Comparison of ENCODE assay signal across 20 cellular contexts in the genomic region with DNA sequence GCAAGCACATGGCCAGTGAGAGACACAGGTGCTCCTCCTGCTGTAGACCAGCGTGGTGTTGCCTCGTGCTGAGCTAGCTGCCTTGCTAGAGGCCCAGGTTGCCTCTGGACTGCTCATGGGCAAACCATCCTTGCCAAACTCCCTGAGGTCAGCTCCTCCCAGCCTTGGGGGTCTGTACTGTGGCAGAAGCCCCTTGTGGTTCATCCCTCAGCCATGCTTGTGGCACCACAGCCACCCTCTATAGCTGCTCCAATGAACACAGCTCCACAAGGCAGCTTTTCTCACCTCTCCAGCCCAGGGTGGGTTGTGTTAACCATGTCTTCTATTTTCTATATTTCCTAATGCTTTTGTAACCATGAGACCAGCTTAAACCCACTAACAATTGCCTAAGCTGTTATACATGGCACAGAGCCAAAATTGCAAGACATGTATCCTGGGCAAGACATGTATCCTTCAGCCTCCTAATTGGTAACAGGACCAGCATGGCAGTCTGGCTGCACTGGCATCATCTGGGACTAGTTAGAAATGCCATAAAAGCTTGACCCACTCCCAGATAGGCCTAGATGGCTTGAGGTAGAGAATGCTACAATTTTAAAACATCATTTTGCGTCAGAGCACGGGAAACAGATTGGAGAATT.
A peak's percentile ranks its signal among the peaks of the same experiment; 100 is the strongest.
DNase-seq lines count a peak whose midpoint lies in the region; ATAC-seq and TF ChIP-seq lines count a peak whose summit lies in the region.
"Had no signal": no experiment of that assay in that cellular context is flagged by ENCODE, and none has a peak within 500 bp of the region (broad histone marks: within the 10 kb centered on the region; RNA-seq: fewer than 3 reads in every experiment).

No MANE protein-coding gene starts in this region.

- POLR2A ChIA-PET in WTC11 (lab: Charles Lee), result no interaction called here

- ATAC-seq in GM18498 (IDR thresholded peaks at IDR 0.05; ENCODE audit: unreplicated experiment) (no peak), WTC11 (no peak)
- ATAC-seq: activated CD8-positive, alpha-beta memory T cell treated with anti-CD3 and anti-CD28 coated beads, Interleukin-2, amount 10 ng/mL, durations not matched to agents 7 days and 5 days; foreskin keratinocyte; mucosa of descending colon; Panc1 had no signal

- TF ChIP-seq RAD21 in Ishikawa (IDR thresholded peaks at IDR 0.05; ENCODE audit: low read depth), result no peak

- H3K4me3 Mint-ChIP-seq in progenitor cell of endocrine pancreas (ENCODE audit: low read depth), result no peak overlapping the region
- H3K4me3 Mint-ChIP-seq in WTC11, result no peak overlapping the region
- H3K4me3 Mint-ChIP-seq: activated CD8-positive, alpha-beta memory T cell treated with anti-CD3 and anti-CD28 coated beads, Interleukin-2, amount 10 ng/mL, durations not matched to agents 7 days and 5 days had no signal

- in situ Hi-C loops in KBM-7 (cut with MboI; ENCODE audit: low pct_unique_long_range_greater_than_20kb, low sequenced_read_pairs), result no loop called here

- H3K27me3 Mint-ChIP-seq in progenitor cell of endocrine pancreas, result no peaks in the 10 kb centered on the region
- H3K27me3 Mint-ChIP-seq in WTC11 (ENCODE audit: low read depth), result no peaks in the 10 kb centered on the region

- H3K4me3 ChIP-seq in choroid plexus epithelial cell (ENCODE audit: low read depth, low read length), result no peak overlapping the region
- H3K4me3 ChIP-seq: BLaER1, cardiac muscle cell, mucosa of descending colon, tibial artery had no signal

- H3K36me3 Mint-ChIP-seq in progenitor cell of endocrine pancreas (ENCODE audit: insufficient read depth) (no peaks in the 10 kb centered on the region), WTC11 (no peaks in the 10 kb centered on the region)
- H3K36me3 Mint-ChIP-seq: activated CD8-positive, alpha-beta memory T cell treated with anti-CD3 and anti-CD28 coated beads, Interleukin-2, amount 10 ng/mL, durations not matched to agents 7 days and 5 days had no signal

- TF ChIP-seq EP300 in Ishikawa (IDR thresholded peaks at IDR 0.05; ENCODE audit: borderline replicate concordance), result no peak

- H3K9me3 Mint-ChIP-seq in progenitor cell of endocrine pancreas (ENCODE audit: low read depth), result no peaks in the 10 kb centered on the region
- H3K9me3 Mint-ChIP-seq in WTC11, result peaks cover 14% of the 10 kb centered on the region

- TF ChIP-seq CTCF in choroid plexus epithelial cell (conservative IDR thresholded peaks at IDR 0.05; ENCODE audit: low read depth, low read length) (no peak), progenitor cell of endocrine pancreas (IDR thresholded peaks at IDR 0.05; ENCODE audit: unreplicated experiment) (no peak), WTC11 (IDR thresholded peaks at IDR 0.05) (no peak)

- CTCF ChIA-PET in WTC11 (lab: Charles Lee), result no interaction called here

- H3K4me1 Mint-ChIP-seq in progenitor cell of endocrine pancreas (ENCODE audit: low read depth), result no peaks in the 10 kb centered on the region
- peaks cover 9% of the 10 kb centered on the region for H3K4me1 Mint-ChIP-seq in WTC11
- H3K4me1 Mint-ChIP-seq: activated CD8-positive, alpha-beta memory T cell treated with anti-CD3 and anti-CD28 coated beads, Interleukin-2, amount 10 ng/mL, durations not matched to agents 7 days and 5 days had no signal

- DNase-seq in EL (peak; percentile 18), choroid plexus epithelial cell (ENCODE audit: low read depth) (peak; percentile 64), islet precursor cell (peak; percentile 22), KBM-7 (no peak), progenitor cell of endocrine pancreas (ENCODE audit: low spot score, unreplicated experiment) (no peak), WTC11 (ENCODE audit: low spot score) (no peak)
- DNase-seq: activated CD8-positive, alpha-beta memory T cell treated with anti-CD3 and anti-CD28 coated beads, Interleukin-2, amount 10 ng/mL, durations not matched to agents 7 days and 5 days; effector CD8-positive, alpha-beta T cell; foreskin keratinocyte; mucosa of descending colon; NCI-H1930; NCI-H526; retina; stimulated activated naive CD4-positive, alpha-beta T cell; tibial artery had no signal

- H3K27ac Mint-ChIP-seq in progenitor cell of endocrine pancreas, result no peak overlapping the region
- H3K27ac Mint-ChIP-seq in WTC11, result no peak overlapping the region
- H3K27ac Mint-ChIP-seq: activated CD8-positive, alpha-beta memory T cell treated with anti-CD3 and anti-CD28 coated beads, Interleukin-2, amount 10 ng/mL, durations not matched to agents 7 days and 5 days had no signal

TF ChIP-seq in Ishikawa, 13 proteins besides CTCF, POLR2A, EP300 and RAD21:
- TF ChIP-seq FOXM1 (IDR thresholded peaks at IDR 0.05; ENCODE audit: borderline replicate concordance, low read depth), result no peak
- TF ChIP-seq CEBPB (IDR thresholded peaks at IDR 0.05), result no peak
- peak; percentile 50; the same call in 1 of the 2 replicates for TF ChIP-seq NFIC (IDR thresholded peaks at IDR 0.05)
- no peak for TF ChIP-seq YY1 (IDR thresholded peaks at IDR 0.05; ENCODE audit: low read depth)

TF ChIP-seq in WTC11, 78 proteins besides CTCF, POLR2A, EP300 and RAD21:
- TF ChIP-seq CREB1 (CRISPR knock-in tag; IDR thresholded peaks at IDR 0.05) (no peak), JUN (CRISPR knock-in tag; IDR thresholded peaks at IDR 0.05) (no peak), NR3C1 (CRISPR knock-in tag; conservative IDR thresholded peaks at IDR 0.05; ENCODE audit: low read depth) (no peak), TEAD1 (CRISPR knock-in tag; IDR thresholded peaks at IDR 0.05) (no peak), NFATC4 (CRISPR knock-in tag; IDR thresholded peaks at IDR 0.05) (no peak), NFE2L1 (CRISPR knock-in tag; IDR thresholded peaks at IDR 0.05) (no peak), ZNF232 (CRISPR knock-in tag; IDR thresholded peaks at IDR 0.05) (no peak), TEAD4 (CRISPR knock-in tag; IDR thresholded peaks at IDR 0.05) (no peak)
- TF ChIP-seq, protein P1, sequence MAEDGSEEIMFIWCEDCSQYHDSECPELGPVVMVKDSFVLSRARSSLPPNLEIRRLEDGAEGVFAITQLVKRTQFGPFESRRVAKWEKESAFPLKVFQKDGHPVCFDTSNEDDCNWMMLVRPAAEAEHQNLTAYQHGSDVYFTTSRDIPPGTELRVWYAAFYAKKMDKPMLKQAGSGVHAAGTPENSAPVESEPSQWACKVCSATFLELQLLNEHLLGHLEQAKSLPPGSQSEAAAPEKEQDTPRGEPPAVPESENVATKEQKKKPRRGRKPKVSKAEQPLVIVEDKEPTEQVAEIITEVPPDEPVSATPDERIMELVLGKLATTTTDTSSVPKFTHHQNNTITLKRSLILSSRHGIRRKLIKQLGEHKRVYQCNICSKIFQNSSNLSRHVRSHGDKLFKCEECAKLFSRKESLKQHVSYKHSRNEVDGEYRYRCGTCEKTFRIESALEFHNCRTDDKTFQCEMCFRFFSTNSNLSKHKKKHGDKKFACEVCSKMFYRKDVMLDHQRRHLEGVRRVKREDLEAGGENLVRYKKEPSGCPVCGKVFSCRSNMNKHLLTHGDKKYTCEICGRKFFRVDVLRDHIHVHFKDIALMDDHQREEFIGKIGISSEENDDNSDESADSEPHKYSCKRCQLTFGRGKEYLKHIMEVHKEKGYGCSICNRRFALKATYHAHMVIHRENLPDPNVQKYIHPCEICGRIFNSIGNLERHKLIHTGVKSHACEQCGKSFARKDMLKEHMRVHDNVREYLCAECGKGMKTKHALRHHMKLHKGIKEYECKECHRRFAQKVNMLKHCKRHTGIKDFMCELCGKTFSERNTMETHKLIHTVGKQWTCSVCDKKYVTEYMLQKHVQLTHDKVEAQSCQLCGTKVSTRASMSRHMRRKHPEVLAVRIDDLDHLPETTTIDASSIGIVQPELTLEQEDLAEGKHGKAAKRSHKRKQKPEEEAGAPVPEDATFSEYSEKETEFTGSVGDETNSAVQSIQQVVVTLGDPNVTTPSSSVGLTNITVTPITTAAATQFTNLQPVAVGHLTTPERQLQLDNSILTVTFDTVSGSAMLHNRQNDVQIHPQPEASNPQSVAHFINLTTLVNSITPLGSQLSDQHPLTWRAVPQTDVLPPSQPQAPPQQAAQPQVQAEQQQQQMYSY (CRISPR knock-in tag; IDR thresholded peaks at IDR 0.05), result no peak
- TF ChIP-seq, protein P2, sequence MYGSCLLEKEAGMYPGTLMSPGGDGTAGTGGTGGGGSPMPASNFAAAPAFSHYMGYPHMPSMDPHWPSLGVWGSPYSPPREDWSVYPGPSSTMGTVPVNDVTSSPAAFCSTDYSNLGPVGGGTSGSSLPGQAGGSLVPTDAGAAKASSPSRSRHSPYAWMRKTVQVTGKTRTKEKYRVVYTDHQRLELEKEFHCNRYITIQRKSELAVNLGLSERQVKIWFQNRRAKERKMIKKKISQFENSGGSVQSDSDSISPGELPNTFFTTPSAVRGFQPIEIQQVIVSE (CRISPR knock-in tag; IDR thresholded peaks at IDR 0.05; ENCODE audit: borderline replicate concordance), result no peak
- TF ChIP-seq, protein P3, sequence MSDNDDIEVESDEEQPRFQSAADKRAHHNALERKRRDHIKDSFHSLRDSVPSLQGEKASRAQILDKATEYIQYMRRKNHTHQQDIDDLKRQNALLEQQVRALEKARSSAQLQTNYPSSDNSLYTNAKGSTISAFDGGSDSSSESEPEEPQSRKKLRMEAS (CRISPR knock-in tag; IDR thresholded peaks at IDR 0.05), result no peak
- TF ChIP-seq, protein P4, sequence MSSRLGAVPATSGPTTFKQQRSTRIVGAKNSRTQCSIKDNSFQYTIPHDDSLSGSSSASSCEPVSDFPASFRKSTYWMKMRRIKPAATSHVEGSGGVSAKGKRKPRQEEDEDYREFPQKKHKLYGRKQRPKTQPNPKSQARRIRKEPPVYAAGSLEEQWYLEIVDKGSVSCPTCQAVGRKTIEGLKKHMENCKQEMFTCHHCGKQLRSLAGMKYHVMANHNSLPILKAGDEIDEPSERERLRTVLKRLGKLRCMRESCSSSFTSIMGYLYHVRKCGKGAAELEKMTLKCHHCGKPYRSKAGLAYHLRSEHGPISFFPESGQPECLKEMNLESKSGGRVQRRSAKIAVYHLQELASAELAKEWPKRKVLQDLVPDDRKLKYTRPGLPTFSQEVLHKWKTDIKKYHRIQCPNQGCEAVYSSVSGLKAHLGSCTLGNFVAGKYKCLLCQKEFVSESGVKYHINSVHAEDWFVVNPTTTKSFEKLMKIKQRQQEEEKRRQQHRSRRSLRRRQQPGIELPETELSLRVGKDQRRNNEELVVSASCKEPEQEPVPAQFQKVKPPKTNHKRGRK (CRISPR knock-in tag; IDR thresholded peaks at IDR 0.05; ENCODE audit: borderline replicate concordance), result no peak
- TF ChIP-seq, protein P5, sequence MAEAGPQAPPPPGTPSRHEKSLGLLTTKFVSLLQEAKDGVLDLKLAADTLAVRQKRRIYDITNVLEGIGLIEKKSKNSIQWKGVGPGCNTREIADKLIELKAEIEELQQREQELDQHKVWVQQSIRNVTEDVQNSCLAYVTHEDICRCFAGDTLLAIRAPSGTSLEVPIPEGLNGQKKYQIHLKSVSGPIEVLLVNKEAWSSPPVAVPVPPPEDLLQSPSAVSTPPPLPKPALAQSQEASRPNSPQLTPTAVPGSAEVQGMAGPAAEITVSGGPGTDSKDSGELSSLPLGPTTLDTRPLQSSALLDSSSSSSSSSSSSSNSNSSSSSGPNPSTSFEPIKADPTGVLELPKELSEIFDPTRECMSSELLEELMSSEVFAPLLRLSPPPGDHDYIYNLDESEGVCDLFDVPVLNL (CRISPR knock-in tag; IDR thresholded peaks at IDR 0.05; ENCODE audit: borderline replicate concordance, low read depth), result no peak

Comparison
In these comparisons a context has a peak if more than half of its experiments do, and no peak if none do; other contexts are left out.
1. DNase-seq: peak in EL (single experiment), choroid plexus epithelial cell (single experiment) and islet precursor cell (single experiment); none in KBM-7 (single experiment), progenitor cell of endocrine pancreas (single experiment) and WTC11 (single experiment).